ENCODE assay signal across 1 cellular context in genomic region chr17:42761638-42762037, GRCh38.
TF ChIP-seq lines count a peak whose summit lies in the region.

No MANE protein-coding gene starts in this region.

TF ChIP-seq in A549, 52 proteins besides CTCF, POLR2A, EP300 and RAD21:
- TF ChIP-seq RNF2 (IDR thresholded peaks at IDR 0.05; ENCODE audit: borderline replicate concordance, low read depth) (no peak), NFE2L2 (conservative IDR thresholded peaks at IDR 0.05; ENCODE audit: low read length) (no peak), HEYL (CRISPR knock-in tag; IDR thresholded peaks at IDR 0.05) (no peak), CHD4 (IDR thresholded peaks at IDR 0.05; ENCODE audit: borderline replicate concordance) (no peak), NPAS2 (CRISPR knock-in tag; IDR thresholded peaks at IDR 0.05; ENCODE audit: borderline replicate concordance) (no peak), RFX5 (IDR thresholded peaks at IDR 0.05) (no peak), MAFK (IDR thresholded peaks at IDR 0.05; ENCODE audit: partially characterized antibody) (no peak), TFCP2L1 (CRISPR knock-in tag; IDR thresholded peaks at IDR 0.05) (no peak), CHD2 (IDR thresholded peaks at IDR 0.05; ENCODE audit: low read length, partially characterized antibody) (no peak), CBX2 (IDR thresholded peaks at IDR 0.05; ENCODE audit: borderline replicate concordance, low read depth) (no peak), HOXA7 (CRISPR knock-in tag; IDR thresholded peaks at IDR 0.05) (no peak)
